Comparison of ENCODE assay signal across 2 cellular contexts in the genomic region with DNA sequence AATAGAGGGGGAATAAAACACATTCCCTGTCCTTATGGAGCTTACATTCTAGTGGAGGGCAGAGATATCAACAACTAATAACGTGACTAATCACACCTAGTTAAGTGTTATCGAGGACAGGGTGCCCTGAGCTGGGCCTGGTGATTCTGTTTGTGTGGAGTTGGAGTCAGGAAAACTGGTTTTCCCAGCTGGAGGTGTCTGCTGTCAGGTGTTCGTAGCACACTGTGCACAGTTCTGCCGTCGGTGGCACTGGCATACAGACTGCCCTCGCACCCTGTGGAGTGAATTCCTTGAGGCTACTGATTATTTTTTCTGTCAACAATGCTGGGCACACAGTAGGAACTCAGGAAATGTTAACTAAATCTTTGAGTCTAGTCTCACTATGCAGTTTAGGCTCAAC.
TF ChIP-seq lines count a peak whose summit lies in the region.

No MANE protein-coding gene starts in this region.

TF ChIP-seq in GM23338, 12 proteins besides CTCF, POLR2A, EP300 and RAD21:
- TF ChIP-seq CREB1 (CRISPR knock-in tag; IDR thresholded peaks at IDR 0.05; ENCODE audit: low read depth) (no peak), EZH2 (IDR thresholded peaks at IDR 0.05; ENCODE audit: low read depth, unreplicated experiment) (no peak), ZNF331 (CRISPR knock-in tag; IDR thresholded peaks at IDR 0.05; ENCODE audit: low read depth) (no peak), NANOG (IDR thresholded peaks at IDR 0.05; ENCODE audit: borderline replicate concordance) (no peak), EZH2phosphoT487 (IDR thresholded peaks at IDR 0.05; ENCODE audit: unreplicated experiment) (no peak)
- TF ChIP-seq, protein P1, sequence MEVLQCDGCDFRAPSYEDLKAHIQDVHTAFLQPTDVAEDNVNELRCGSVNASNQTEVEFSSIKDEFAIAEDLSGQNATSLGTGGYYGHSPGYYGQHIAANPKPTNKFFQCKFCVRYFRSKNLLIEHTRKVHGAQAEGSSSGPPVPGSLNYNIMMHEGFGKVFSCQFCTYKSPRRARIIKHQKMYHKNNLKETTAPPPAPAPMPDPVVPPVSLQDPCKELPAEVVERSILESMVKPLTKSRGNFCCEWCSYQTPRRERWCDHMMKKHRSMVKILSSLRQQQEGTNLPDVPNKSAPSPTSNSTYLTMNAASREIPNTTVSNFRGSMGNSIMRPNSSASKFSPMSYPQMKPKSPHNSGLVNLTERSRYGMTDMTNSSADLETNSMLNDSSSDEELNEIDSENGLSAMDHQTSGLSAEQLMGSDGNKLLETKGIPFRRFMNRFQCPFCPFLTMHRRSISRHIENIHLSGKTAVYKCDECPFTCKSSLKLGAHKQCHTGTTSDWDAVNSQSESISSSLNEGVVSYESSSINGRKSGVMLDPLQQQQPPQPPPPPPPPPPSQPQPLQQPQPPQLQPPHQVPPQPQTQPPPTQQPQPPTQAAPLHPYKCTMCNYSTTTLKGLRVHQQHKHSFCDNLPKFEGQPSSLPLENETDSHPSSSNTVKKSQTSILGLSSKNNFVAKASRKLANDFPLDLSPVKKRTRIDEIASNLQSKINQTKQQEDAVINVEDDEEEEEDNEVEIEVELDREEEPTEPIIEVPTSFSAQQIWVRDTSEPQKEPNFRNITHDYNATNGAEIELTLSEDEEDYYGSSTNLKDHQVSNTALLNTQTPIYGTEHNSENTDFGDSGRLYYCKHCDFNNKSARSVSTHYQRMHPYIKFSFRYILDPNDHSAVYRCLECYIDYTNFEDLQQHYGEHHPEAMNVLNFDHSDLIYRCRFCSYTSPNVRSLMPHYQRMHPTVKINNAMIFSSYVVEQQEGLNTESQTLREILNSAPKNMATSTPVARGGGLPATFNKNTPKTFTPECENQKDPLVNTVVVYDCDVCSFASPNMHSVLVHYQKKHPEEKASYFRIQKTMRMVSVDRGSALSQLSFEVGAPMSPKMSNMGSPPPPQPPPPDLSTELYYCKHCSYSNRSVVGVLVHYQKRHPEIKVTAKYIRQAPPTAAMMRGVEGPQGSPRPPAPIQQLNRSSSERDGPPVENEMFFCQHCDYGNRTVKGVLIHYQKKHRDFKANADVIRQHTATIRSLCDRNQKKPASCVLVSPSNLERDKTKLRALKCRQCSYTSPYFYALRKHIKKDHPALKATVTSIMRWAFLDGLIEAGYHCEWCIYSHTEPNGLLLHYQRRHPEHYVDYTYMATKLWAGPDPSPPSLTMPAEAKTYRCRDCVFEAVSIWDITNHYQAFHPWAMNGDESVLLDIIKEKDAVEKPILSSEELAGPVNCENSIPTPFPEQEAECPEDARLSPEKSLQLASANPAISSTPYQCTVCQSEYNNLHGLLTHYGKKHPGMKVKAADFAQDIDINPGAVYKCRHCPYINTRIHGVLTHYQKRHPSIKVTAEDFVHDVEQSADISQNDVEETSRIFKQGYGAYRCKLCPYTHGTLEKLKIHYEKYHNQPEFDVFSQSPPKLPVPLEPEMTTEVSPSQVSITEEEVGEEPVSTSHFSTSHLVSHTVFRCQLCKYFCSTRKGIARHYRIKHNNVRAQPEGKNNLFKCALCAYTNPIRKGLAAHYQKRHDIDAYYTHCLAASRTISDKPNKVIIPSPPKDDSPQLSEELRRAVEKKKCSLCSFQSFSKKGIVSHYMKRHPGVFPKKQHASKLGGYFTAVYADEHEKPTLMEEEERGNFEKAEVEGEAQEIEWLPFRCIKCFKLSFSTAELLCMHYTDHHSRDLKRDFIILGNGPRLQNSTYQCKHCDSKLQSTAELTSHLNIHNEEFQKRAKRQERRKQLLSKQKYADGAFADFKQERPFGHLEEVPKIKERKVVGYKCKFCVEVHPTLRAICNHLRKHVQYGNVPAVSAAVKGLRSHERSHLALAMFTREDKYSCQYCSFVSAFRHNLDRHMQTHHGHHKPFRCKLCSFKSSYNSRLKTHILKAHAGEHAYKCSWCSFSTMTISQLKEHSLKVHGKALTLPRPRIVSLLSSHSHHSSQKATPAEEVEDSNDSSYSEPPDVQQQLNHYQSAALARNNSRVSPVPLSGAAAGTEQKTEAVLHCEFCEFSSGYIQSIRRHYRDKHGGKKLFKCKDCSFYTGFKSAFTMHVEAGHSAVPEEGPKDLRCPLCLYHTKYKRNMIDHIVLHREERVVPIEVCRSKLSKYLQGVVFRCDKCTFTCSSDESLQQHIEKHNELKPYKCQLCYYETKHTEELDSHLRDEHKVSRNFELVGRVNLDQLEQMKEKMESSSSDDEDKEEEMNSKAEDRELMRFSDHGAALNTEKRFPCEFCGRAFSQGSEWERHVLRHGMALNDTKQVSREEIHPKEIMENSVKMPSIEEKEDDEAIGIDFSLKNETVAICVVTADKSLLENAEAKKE (CRISPR knock-in tag; IDR thresholded peaks at IDR 0.05), result no peak

TF ChIP-seq in K562, 482 proteins besides CTCF, POLR2A, EP300 and RAD21:
- TF ChIP-seq, protein P2, sequence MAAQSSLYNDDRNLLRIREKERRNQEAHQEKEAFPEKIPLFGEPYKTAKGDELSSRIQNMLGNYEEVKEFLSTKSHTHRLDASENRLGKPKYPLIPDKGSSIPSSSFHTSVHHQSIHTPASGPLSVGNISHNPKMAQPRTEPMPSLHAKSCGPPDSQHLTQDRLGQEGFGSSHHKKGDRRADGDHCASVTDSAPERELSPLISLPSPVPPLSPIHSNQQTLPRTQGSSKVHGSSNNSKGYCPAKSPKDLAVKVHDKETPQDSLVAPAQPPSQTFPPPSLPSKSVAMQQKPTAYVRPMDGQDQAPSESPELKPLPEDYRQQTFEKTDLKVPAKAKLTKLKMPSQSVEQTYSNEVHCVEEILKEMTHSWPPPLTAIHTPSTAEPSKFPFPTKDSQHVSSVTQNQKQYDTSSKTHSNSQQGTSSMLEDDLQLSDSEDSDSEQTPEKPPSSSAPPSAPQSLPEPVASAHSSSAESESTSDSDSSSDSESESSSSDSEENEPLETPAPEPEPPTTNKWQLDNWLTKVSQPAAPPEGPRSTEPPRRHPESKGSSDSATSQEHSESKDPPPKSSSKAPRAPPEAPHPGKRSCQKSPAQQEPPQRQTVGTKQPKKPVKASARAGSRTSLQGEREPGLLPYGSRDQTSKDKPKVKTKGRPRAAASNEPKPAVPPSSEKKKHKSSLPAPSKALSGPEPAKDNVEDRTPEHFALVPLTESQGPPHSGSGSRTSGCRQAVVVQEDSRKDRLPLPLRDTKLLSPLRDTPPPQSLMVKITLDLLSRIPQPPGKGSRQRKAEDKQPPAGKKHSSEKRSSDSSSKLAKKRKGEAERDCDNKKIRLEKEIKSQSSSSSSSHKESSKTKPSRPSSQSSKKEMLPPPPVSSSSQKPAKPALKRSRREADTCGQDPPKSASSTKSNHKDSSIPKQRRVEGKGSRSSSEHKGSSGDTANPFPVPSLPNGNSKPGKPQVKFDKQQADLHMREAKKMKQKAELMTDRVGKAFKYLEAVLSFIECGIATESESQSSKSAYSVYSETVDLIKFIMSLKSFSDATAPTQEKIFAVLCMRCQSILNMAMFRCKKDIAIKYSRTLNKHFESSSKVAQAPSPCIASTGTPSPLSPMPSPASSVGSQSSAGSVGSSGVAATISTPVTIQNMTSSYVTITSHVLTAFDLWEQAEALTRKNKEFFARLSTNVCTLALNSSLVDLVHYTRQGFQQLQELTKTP (IDR thresholded peaks at IDR 0.05; ENCODE audit: low read depth in 1 of 2, partially characterized antibody in 2 of 2), result no peak
- TF ChIP-seq, protein P3, sequence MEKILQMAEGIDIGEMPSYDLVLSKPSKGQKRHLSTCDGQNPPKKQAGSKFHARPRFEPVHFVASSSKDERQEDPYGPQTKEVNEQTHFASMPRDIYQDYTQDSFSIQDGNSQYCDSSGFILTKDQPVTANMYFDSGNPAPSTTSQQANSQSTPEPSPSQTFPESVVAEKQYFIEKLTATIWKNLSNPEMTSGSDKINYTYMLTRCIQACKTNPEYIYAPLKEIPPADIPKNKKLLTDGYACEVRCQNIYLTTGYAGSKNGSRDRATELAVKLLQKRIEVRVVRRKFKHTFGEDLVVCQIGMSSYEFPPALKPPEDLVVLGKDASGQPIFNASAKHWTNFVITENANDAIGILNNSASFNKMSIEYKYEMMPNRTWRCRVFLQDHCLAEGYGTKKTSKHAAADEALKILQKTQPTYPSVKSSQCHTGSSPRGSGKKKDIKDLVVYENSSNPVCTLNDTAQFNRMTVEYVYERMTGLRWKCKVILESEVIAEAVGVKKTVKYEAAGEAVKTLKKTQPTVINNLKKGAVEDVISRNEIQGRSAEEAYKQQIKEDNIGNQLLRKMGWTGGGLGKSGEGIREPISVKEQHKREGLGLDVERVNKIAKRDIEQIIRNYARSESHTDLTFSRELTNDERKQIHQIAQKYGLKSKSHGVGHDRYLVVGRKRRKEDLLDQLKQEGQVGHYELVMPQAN (IDR thresholded peaks at IDR 0.05; ENCODE audit: borderline replicate concordance), result no peak
- TF ChIP-seq ZNF316 (IDR thresholded peaks at IDR 0.05), result 0 out of 2 replicates have a peak, but pooled peaks have one; percentile 52
- 0 out of 2 replicates have a peak, but pooled peaks have one; percentile 41 for TF ChIP-seq ZKSCAN1 (IDR thresholded peaks at IDR 0.05; ENCODE audit: low read depth, low read length)
- TF ChIP-seq, protein P4, sequence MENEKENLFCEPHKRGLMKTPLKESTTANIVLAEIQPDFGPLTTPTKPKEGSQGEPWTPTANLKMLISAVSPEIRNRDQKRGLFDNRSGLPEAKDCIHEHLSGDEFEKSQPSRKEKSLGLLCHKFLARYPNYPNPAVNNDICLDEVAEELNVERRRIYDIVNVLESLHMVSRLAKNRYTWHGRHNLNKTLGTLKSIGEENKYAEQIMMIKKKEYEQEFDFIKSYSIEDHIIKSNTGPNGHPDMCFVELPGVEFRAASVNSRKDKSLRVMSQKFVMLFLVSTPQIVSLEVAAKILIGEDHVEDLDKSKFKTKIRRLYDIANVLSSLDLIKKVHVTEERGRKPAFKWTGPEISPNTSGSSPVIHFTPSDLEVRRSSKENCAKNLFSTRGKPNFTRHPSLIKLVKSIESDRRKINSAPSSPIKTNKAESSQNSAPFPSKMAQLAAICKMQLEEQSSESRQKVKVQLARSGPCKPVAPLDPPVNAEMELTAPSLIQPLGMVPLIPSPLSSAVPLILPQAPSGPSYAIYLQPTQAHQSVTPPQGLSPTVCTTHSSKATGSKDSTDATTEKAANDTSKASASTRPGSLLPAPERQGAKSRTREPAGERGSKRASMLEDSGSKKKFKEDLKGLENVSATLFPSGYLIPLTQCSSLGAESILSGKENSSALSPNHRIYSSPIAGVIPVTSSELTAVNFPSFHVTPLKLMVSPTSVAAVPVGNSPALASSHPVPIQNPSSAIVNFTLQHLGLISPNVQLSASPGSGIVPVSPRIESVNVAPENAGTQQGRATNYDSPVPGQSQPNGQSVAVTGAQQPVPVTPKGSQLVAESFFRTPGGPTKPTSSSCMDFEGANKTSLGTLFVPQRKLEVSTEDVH (IDR thresholded peaks at IDR 0.05; ENCODE audit: low read depth, partially characterized antibody), result no peak
- TF ChIP-seq U2AF2 (optimal IDR thresholded peaks at IDR 0.05; ENCODE audit: low read depth, low read length), result no peak
- TF ChIP-seq, protein P5, sequence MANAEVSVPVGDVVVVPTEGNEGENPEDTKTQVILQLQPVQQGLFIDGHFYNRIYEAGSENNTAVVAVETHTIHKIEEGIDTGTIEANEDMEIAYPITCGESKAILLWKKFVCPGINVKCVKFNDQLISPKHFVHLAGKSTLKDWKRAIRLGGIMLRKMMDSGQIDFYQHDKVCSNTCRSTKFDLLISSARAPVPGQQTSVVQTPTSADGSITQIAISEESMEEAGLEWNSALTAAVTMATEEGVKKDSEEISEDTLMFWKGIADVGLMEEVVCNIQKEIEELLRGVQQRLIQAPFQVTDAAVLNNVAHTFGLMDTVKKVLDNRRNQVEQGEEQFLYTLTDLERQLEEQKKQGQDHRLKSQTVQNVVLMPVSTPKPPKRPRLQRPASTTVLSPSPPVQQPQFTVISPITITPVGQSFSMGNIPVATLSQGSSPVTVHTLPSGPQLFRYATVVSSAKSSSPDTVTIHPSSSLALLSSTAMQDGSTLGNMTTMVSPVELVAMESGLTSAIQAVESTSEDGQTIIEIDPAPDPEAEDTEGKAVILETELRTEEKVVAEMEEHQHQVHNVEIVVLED (CRISPR knock-in tag; IDR thresholded peaks at IDR 0.05), result no peak
- TF ChIP-seq GTF2F1 (IDR thresholded peaks at IDR 0.05; ENCODE audit: low read depth, low read length), result no peak
TF ChIP-seq in K562: peak in this region for 2.
